ENCODE assay signal across 29 cellular contexts in the genomic region with DNA sequence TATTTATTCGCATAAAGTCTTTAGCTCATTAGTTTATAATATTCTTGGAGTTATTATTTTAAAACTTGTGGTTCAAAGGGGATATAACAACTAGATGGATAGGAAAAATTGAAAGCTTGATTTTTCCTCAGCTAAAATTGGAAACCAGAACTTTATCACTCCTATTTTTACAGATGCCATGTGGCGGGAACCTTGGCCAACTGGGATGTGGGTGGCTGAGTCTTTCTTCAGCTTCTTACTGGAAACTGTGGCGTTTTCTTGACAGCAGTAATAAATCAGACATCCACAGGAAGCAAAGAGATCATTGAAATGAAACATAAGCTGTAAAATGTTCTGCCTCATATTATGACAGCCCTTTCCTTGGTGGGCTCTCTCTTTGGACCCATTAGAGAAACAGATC.
"Had no signal": no experiment of that assay in that cellular context is flagged by ENCODE, and none has a peak within 500 bp of the region (broad histone marks: within the 10 kb centered on the region; RNA-seq: fewer than 3 reads in every experiment).

No MANE protein-coding gene starts in this region.

- H3K4me1 ChIP-seq: ascending aorta had no signal

- H3K9me3 ChIP-seq: ascending aorta had no signal

- ATAC-seq: activated CD8-positive, alpha-beta T cell treated with anti-CD3 and anti-CD28 coated beads for 36 hours; activated naive CD4-positive, alpha-beta T cell treated with anti-CD3 and anti-CD28 coated beads, Interleukin-2, amount 50 U/mL, for 72 hours; activated T-cell treated with anti-CD3 and anti-CD28 coated beads, Interleukin-2, amount 50 U/mL, for 4 hours; activated T-cell treated with anti-CD3 and anti-CD28 coated beads, Interleukin-2, amount 50 U/mL, for 72 hours; activated T-helper 17 cell treated with anti-CD3 and anti-CD28 coated beads, Interleukin-2, amount 50 U/mL, for 72 hours had no signal

- H3K27me3 ChIP-seq: ascending aorta, cardiac muscle cell had no signal

- H3K4me3 ChIP-seq: ascending aorta, cardiac muscle cell had no signal

- DNase-seq: activated B cell treated with CpG ODN at 0.5 μM for 24 hours; activated CD4-positive, alpha-beta memory T cell treated with anti-CD3 and anti-CD28 coated beads for 36 hours; activated CD4-positive, alpha-beta T cell treated with anti-CD3 and anti-CD28 coated beads for 4 hours; activated CD4-positive, alpha-beta T cell treated with anti-CD3 and anti-CD28 coated beads, Interleukin-2, amount 10 ng/mL, durations not matched to agents 24 days and 14 days; activated CD4-positive, alpha-beta T cell treated with anti-CD3 and anti-CD28 coated beads, Interleukin-2, amount 50 U/mL, for 1 hour; activated CD4-positive, alpha-beta T cell treated with anti-CD3 and anti-CD28 coated beads, Interleukin-2, amount 50 U/mL, for 4 hours; activated CD4-positive, CD25-positive, alpha-beta regulatory T cell treated with anti-CD3 and anti-CD28 coated beads, Interleukin-2, amount 50 U/mL, for 72 hours; activated CD8-positive, alpha-beta memory T cell treated with anti-CD3 and anti-CD28 coated beads, Interleukin-2, amount 50 U/mL, for 4 hours; activated CD8-positive, alpha-beta T cell treated with anti-CD3 and anti-CD28 coated beads for 36 hours; activated effector memory CD4-positive, alpha-beta T cell treated with anti-CD3 and anti-CD28 coated beads, Interleukin-2, amount 50 U/mL, for 16 hours; activated gamma-delta T cell treated with Interleukin-2 at 50 U/mL for 16 hours; activated naive CD4-positive, alpha-beta T cell; activated naive CD4-positive, alpha-beta T cell treated with anti-CD3 and anti-CD28 coated beads for 36 hours; activated naive CD4-positive, alpha-beta T cell treated with anti-CD3 and anti-CD28 coated beads, Interleukin-2, amount 50 U/mL, for 16 hours; activated naive CD8-positive, alpha-beta T cell treated with anti-CD3 and anti-CD28 coated beads for 36 hours; activated T-cell treated with anti-CD3 and anti-CD28 coated beads for 4 hours; activated T-cell treated with anti-CD3 and anti-CD28 coated beads, Interleukin-2, amount 50 U/mL, for 1 hour; activated T-cell treated with anti-CD3 and anti-CD28 coated beads, Interleukin-2, amount 50 U/mL, for 4 hours; activated T-cell treated with anti-CD3 and anti-CD28 coated beads, Interleukin-2, amount 50 U/mL, for 72 hours; caudate nucleus; SW 1271; T-helper 1 cell; T-helper 2 cell; T-helper 9 cell had no signal

- H3K27ac ChIP-seq: ascending aorta, cardiac muscle cell, VCaP had no signal

- H3K36me3 ChIP-seq: ascending aorta, cardiac muscle cell had no signal
